ENCODE assay signal across 29 cellular contexts in the genomic region with DNA sequence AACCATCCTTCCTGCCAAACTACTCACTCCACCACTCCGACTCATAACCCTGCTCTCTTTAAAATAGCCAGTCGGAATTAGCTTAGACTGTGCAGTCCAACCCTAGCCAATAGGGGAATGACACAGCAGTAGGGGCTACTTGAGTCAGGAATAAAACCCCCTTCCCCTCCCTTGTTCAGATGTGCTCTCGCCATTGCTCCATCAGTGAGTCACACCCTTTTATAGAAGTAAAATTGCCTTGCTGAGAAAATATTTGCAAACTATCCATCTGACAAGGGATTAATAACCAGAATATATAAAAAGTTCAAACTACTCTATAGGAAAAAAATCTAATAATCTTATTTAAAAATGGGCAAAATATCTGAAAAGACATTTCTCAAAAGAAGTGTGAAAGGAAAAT. TPM values are rescaled to one million over a fixed set of nuclear protein-coding genes. Genes with fewer than 3 reads are reported as not detected.
"Had no signal": no experiment of that assay in that cellular context is flagged by ENCODE, and none has a peak within 500 bp of the region (broad histone marks: within the 10 kb centered on the region; RNA-seq: fewer than 3 reads in every experiment).

No MANE protein-coding gene starts in this region.

- H3K9me3 ChIP-seq: pancreas, right lobe of liver, suprapubic skin, upper lobe of right lung, vagina had no signal

- H3K27ac ChIP-seq: esophagus squamous epithelium, heart right ventricle, neutrophil, pancreas, right lobe of liver, suprapubic skin, transverse colon, upper lobe of right lung, vagina had no signal

- DNase-seq: cortex of kidney; effector memory CD8-positive, alpha-beta T cell; erythroblast; esophagus squamous epithelium; foreskin melanocyte; glutamatergic neuron; heart right ventricle; hippocampal formation; kidney glomerular epithelial cell; mesenchymal stem cell; mucosa of descending colon; naive B cell; pancreas; right lobe of liver; small intestine; stimulated activated CD4-positive, alpha-beta T cell treated with anti-CD3 and anti-CD28 coated beads, Interleukin-15, amount 100 ng/mL, for 24 hours; stimulated activated CD4-positive, alpha-beta T cell treated with anti-CD3 and anti-CD28 coated beads, Interleukin-2, amount 100 ng/mL, for 48 hours; stimulated activated naive CD4-positive, alpha-beta T cell; stimulated activated naive CD8-positive, alpha-beta T cell treated with anti-CD3 and anti-CD28 coated beads, Interleukin-15, amount 100 ng/mL, for 72 hours; transverse colon; upper lobe of right lung had no signal

- H3K4me1 ChIP-seq: pancreas, right lobe of liver, suprapubic skin, transverse colon, upper lobe of right lung, vagina had no signal

- ATAC-seq: effector memory CD8-positive, alpha-beta T cell; heart right ventricle; left lobe of liver; mucosa of descending colon; natural killer cell treated with Interleukin-12 subunit alpha and Interleukin-12 subunit beta and Interleukin-15 and Interleukin-18, amount 100 ng/mL, for 72 hours; pancreas; right lobe of liver; stimulated activated naive CD8-positive, alpha-beta T cell treated with anti-CD3 and anti-CD28 coated beads, Interleukin-15, amount 100 ng/mL, for 72 hours; upper lobe of right lung had no signal

- FAIRE-seq: endometrium, islet of Langerhans, pancreas, small intestine had no signal

- H3K27me3 ChIP-seq: esophagus squamous epithelium, neutrophil, pancreas, right lobe of liver, suprapubic skin, transverse colon, upper lobe of right lung, vagina had no signal

- H3K36me3 ChIP-seq: esophagus squamous epithelium, heart right ventricle, neutrophil, pancreas, right lobe of liver, suprapubic skin, transverse colon, upper lobe of right lung, vagina had no signal

- H3K4me3 ChIP-seq: esophagus squamous epithelium, heart right ventricle, lung, mucosa of descending colon, pancreas, right lobe of liver, suprapubic skin, transverse colon, upper lobe of right lung, vagina had no signal

RNA-seq across cellular contexts. Expression of a gene that starts 26.2 kb away (rescaled TPM):
- total RNA-seq: left lobe of liver, upper lobe of right lung had no signal
